In the genomic region with DNA sequence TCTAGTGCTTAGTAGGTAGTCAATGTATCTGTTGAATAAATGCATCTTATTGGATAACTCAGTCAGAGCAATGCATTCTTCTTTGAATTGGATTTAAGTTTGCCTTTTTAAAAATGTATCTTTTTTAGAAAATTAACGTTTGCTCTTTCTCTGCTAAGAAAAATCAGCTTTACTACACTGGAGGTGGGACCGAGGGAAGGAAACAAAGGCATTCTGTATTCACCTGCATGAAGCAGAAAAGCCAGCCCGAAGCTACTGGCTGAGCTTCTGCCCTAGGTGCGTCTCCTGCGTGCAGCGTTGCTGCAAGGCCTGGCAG, we compare ENCODE assay signal across 8 cellular contexts. TPM values are rescaled to one million over a fixed set of nuclear protein-coding genes. Genes with fewer than 3 reads are reported as not detected.
A peak's percentile ranks its signal among the peaks of the same experiment; 100 is the strongest.
DNase-seq lines count a peak whose midpoint lies in the region; ATAC-seq and TF ChIP-seq lines count a peak whose summit lies in the region.

No MANE protein-coding gene starts in this region.

- H3K27me3 ChIP-seq in left lung: no peaks in the 10 kb centered on the region
- H3K27me3 ChIP-seq in thymus (ENCODE audit: control insufficient read depth, insufficient read depth): no peaks in the 10 kb centered on the region

- H3K9me3 ChIP-seq in left lung: no peaks in the 10 kb centered on the region
- no peaks in the 10 kb centered on the region for H3K9me3 ChIP-seq in thymus (ENCODE audit: control insufficient read depth)

- DNase-seq in activated CD4-positive, alpha-beta T cell treated with anti-CD3 and anti-CD28 coated beads, Interleukin-2, amount 10 ng/mL, durations not matched to agents 7 days and 5 days: no peak
- DNase-seq in activated CD4-positive, alpha-beta T cell treated with anti-CD3 and anti-CD28 coated beads, Interleukin-2, amount 50 U/mL, for 4 hours: no peak
- no peak for DNase-seq in activated naive CD8-positive, alpha-beta T cell treated with anti-CD3 and anti-CD28 coated beads, Interleukin-2, amount 50 U/mL, for 24 hours
- DNase-seq in left lung (no peak), globus pallidus (ENCODE audit: low spot score) (no peak)
- DNase-seq in stimulated activated CD4-positive, alpha-beta T cell treated with anti-CD3 and anti-CD28 coated beads, Interleukin-12 subunit alpha, Interleukin-12 subunit beta, amount 100 ng/mL, for 4 hours: no peak

- H3K27ac ChIP-seq in left lung (peak overlapping the region; percentile 88 to 90), thymus (ENCODE audit: low read depth) (peak overlapping the region; percentile 54)

- H3K36me3 ChIP-seq in left lung (no peaks in the 10 kb centered on the region), thymus (ENCODE audit: control insufficient read depth, insufficient read depth) (no peaks in the 10 kb centered on the region)

- no peaks in the 10 kb centered on the region for H3K9me3 Mint-ChIP-seq in activated CD4-positive, alpha-beta T cell treated with anti-CD3 and anti-CD28 coated beads, Interleukin-2, amount 10 ng/mL, durations not matched to agents 7 days and 5 days
- H3K9me3 Mint-ChIP-seq in activated naive CD8-positive, alpha-beta T cell treated with anti-CD3 and anti-CD28 coated beads, Interleukin-2, amount 50 U/mL, for 24 hours: no peaks in the 10 kb centered on the region

- H3K4me3 Mint-ChIP-seq in activated CD4-positive, alpha-beta T cell treated with anti-CD3 and anti-CD28 coated beads, Interleukin-2, amount 10 ng/mL, durations not matched to agents 7 days and 5 days: peak overlapping the region; percentile 87
- H3K4me3 Mint-ChIP-seq in activated naive CD8-positive, alpha-beta T cell treated with anti-CD3 and anti-CD28 coated beads, Interleukin-2, amount 50 U/mL, for 24 hours: peak overlapping the region; percentile 82

- H3K36me3 Mint-ChIP-seq in activated CD4-positive, alpha-beta T cell treated with anti-CD3 and anti-CD28 coated beads, Interleukin-2, amount 10 ng/mL, durations not matched to agents 7 days and 5 days (ENCODE audit: low read depth): no peaks in the 10 kb centered on the region
- no peaks in the 10 kb centered on the region for H3K36me3 Mint-ChIP-seq in activated naive CD8-positive, alpha-beta T cell treated with anti-CD3 and anti-CD28 coated beads, Interleukin-2, amount 50 U/mL, for 24 hours (ENCODE audit: low read depth)

- intact Hi-C loops in left lung (cut with DNase I): no loop called here

- peaks cover 29% of the 10 kb centered on the region for H3K4me1 Mint-ChIP-seq in activated CD4-positive, alpha-beta T cell treated with anti-CD3 and anti-CD28 coated beads, Interleukin-2, amount 10 ng/mL, durations not matched to agents 7 days and 5 days
- peaks cover 40% of the 10 kb centered on the region for H3K4me1 Mint-ChIP-seq in activated naive CD8-positive, alpha-beta T cell treated with anti-CD3 and anti-CD28 coated beads, Interleukin-2, amount 50 U/mL, for 24 hours

- TF ChIP-seq CTCF in left lung (IDR thresholded peaks at IDR 0.05): no peak

- H3K27me3 Mint-ChIP-seq in activated CD4-positive, alpha-beta T cell treated with anti-CD3 and anti-CD28 coated beads, Interleukin-2, amount 10 ng/mL, durations not matched to agents 7 days and 5 days: peaks cover 2% of the 10 kb centered on the region
- no peaks in the 10 kb centered on the region for H3K27me3 Mint-ChIP-seq in activated naive CD8-positive, alpha-beta T cell treated with anti-CD3 and anti-CD28 coated beads, Interleukin-2, amount 50 U/mL, for 24 hours

- H3K4me3 ChIP-seq in left lung (peak overlapping the region; percentile 44 to 46), thymus (ENCODE audit: low read length) (peak overlapping the region; percentile 67)

- no peak for ATAC-seq in activated naive CD8-positive, alpha-beta T cell treated with anti-CD3 and anti-CD28 coated beads, Interleukin-2, amount 50 U/mL, for 24 hours
- no peak for ATAC-seq in left lung
- no peak for ATAC-seq in GM18511 (IDR thresholded peaks at IDR 0.05; ENCODE audit: unreplicated experiment)

- H3K4me1 ChIP-seq in left lung: peaks cover 14 to 47% of the 10 kb centered on the region in 2 donors
- peaks cover 5% of the 10 kb centered on the region for H3K4me1 ChIP-seq in thymus (ENCODE audit: control insufficient read depth, insufficient read depth, low read length)

- CTCF ChIA-PET in activated CD4-positive, alpha-beta T cell treated with anti-CD3 and anti-CD28 coated beads, Interleukin-2, amount 10 ng/mL, durations not matched to agents 7 days and 5 days (lab: Charles Lee): interaction anchor here (0.9 to 1.5 kb wide), 5 partner anchors 11 to 29 kb away, joined by 3 to 6 read pairs (median 4); no protein-coding TSS in a partner anchor

- H3K27ac Mint-ChIP-seq in activated CD4-positive, alpha-beta T cell treated with anti-CD3 and anti-CD28 coated beads, Interleukin-2, amount 10 ng/mL, durations not matched to agents 7 days and 5 days: peak overlapping the region; percentile 95
- peak overlapping the region; percentile 84 for H3K27ac Mint-ChIP-seq in activated naive CD8-positive, alpha-beta T cell treated with anti-CD3 and anti-CD28 coated beads, Interleukin-2, amount 50 U/mL, for 24 hours

- POLR2A ChIA-PET in activated CD4-positive, alpha-beta T cell treated with anti-CD3 and anti-CD28 coated beads, Interleukin-2, amount 10 ng/mL, durations not matched to agents 7 days and 5 days (lab: Charles Lee): interaction anchor here (1.1 to 1.3 kb wide), 2 partner anchors 21 to 23 kb away, joined by 4 to 6 read pairs; no protein-coding TSS in a partner anchor

- WGBS in thymus: 3% methylated on average over 6 of the region's 6 CpGs

RNA-seq across cellular contexts. Expression of a gene that starts 22.2 kb away (rescaled TPM):
- 10 to 100 TPM; 89.4 to 98.4 TPM for total RNA-seq in activated CD4-positive, alpha-beta T cell treated with anti-CD3 and anti-CD28 coated beads, Interleukin-2, amount 10 ng/mL, durations not matched to agents 7 days and 5 days
- total RNA-seq in left lung: 100 to 1,000 TPM; 498 to 642 TPM
- polyA plus RNA-seq in thymus: 157 TPM

Comparison
In these comparisons a context has a peak if more than half of its experiments do, and no peak if none do; other contexts are left out.
1. RNA of a gene that starts 22.2 kb away (total RNA-seq): 498 to 642 TPM in left lung; 89.4 to 98.4 TPM in activated CD4-positive, alpha-beta T cell treated with anti-CD3 and anti-CD28 coated beads, Interleukin-2, amount 10 ng/mL, durations not matched to agents 7 days and 5 days; every median in the first group is over 4 times any median in the second.